Comparison of ENCODE assay signal across 2 cellular contexts in the genomic region with DNA sequence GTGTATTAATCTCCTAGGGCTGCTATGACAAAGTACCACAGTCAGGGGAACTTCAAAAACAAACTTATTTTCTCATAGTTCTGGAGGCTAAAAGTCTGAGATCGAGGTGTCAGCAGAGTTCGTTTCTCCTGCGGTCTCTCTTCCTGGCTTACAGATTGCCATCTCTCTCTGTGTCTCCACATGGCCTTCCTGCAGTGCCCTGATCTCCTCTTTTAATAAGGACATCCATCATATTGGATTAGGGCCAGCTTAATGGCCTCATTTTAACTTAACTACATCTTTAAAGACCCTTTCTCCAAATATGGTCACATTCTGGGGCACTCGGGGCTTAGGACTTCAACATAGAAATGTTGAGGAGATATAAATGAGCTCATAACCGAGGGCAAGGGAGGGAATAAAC.
TF ChIP-seq lines count a peak whose summit lies in the region.

No MANE protein-coding gene starts in this region.

TF ChIP-seq in IMR-90, 13 proteins besides CTCF, POLR2A, EP300 and RAD21:
- TF ChIP-seq SMC3 (IDR thresholded peaks at IDR 0.05; ENCODE audit: low read depth, low read length) = no peak
- no peak for TF ChIP-seq NFE2L2 (IDR thresholded peaks at IDR 0.05; ENCODE audit: low read depth, low read length)
- TF ChIP-seq CHD1 (IDR thresholded peaks at IDR 0.05; ENCODE audit: low read depth, low read length) = no peak

TF ChIP-seq in GM12878, 131 proteins besides CTCF, POLR2A, EP300 and RAD21:
- no peak for TF ChIP-seq SRF (IDR thresholded peaks at IDR 0.05; ENCODE audit: low read depth in 2 of 2, low read length in 2 of 2)
- TF ChIP-seq ZNF24 (IDR thresholded peaks at IDR 0.05) = no peak
- TF ChIP-seq BRCA1 (IDR thresholded peaks at IDR 0.05; ENCODE audit: low read depth, low read length) = no peak
- no peak for TF ChIP-seq SUPT20H (IDR thresholded peaks at IDR 0.05; ENCODE audit: borderline replicate concordance, control insufficient read depth, low read depth, low read length)
- TF ChIP-seq NKRF (conservative IDR thresholded peaks at IDR 0.05) = no peak
- TF ChIP-seq MLLT1 (IDR thresholded peaks at IDR 0.05) = 0 out of 2 replicates have a peak, but pooled peaks have one; percentile 27
- no peak for TF ChIP-seq SMAD5 (IDR thresholded peaks at IDR 0.05; ENCODE audit: low read depth)
- TF ChIP-seq, protein P1, sequence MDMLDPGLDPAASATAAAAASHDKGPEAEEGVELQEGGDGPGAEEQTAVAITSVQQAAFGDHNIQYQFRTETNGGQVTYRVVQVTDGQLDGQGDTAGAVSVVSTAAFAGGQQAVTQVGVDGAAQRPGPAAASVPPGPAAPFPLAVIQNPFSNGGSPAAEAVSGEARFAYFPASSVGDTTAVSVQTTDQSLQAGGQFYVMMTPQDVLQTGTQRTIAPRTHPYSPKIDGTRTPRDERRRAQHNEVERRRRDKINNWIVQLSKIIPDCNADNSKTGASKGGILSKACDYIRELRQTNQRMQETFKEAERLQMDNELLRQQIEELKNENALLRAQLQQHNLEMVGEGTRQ (IDR thresholded peaks at IDR 0.05; ENCODE audit: borderline replicate concordance, low read depth, low read length) = no peak
- no peak for TF ChIP-seq CEBPZ (IDR thresholded peaks at IDR 0.05; ENCODE audit: low read depth, low read length)
